In genomic region chr6:30556964-30557682, GRCh38 we compare ENCODE assay signal across 8 cellular contexts. TPM values are rescaled to one million over a fixed set of nuclear protein-coding genes. Genes with fewer than 3 reads are reported as not detected.
A peak's percentile ranks its signal among the peaks of the same experiment; 100 is the strongest.
DNase-seq lines count a peak whose midpoint lies in the region; ATAC-seq, FAIRE-seq and TF ChIP-seq lines count a peak whose summit lies in the region.

PRR3 (plus strand) TSS chr6:30557295; CDS start chr6:30557345, 50 bp downstream.

- H3K9me3 ChIP-seq in adipocyte (ENCODE audit: control insufficient read depth, low read length): no peaks in the 10 kb centered on the region
- no peaks in the 10 kb centered on the region for H3K9me3 ChIP-seq in prostate gland
- no peaks in the 10 kb centered on the region for H3K9me3 ChIP-seq in vagina

- FAIRE-seq in GM12892 (lab: Jason Lieb, UNC): peak; percentile 78

- intact Hi-C loops in left cardiac atrium (cut with DNase I): no loop called here
- intact Hi-C loops in prostate gland (cut with DNase I): loop anchor here (5.0 kb wide), 1 partner anchor 165 kb away; the partner anchor contains the start of gene TUBB
- intact Hi-C loops in vagina (cut with DNase I): no loop called here

- peak within 1 kb of the TSS; percentile 100 for H3K4me3 ChIP-seq in adipocyte (ENCODE audit: low read length)
- peak within 1 kb of the TSS; percentile 87 to 94 for H3K4me3 ChIP-seq in prostate gland
- H3K4me3 ChIP-seq in vagina: peak within 1 kb of the TSS; percentile 73 to 76

- WGBS in prostate gland: under 1% methylated on average over 40 of the region's 40 CpGs

- H3K36me3 ChIP-seq in adipocyte (ENCODE audit: control insufficient read depth, insufficient read depth, low read length, severe bottlenecking): peaks cover 30% of the 10 kb centered on the region
- H3K36me3 ChIP-seq in prostate gland: no peaks in the 10 kb centered on the region
- peaks cover 0 to 26% of the 10 kb centered on the region in 2 donors for H3K36me3 ChIP-seq in vagina

- H3K9ac ChIP-seq in adipocyte (ENCODE audit: low read length): peak within 1 kb of the TSS; percentile 98

- peak within 1 kb of the TSS; percentile 97 to 99 for H3K27ac ChIP-seq in prostate gland
- peak within 1 kb of the TSS; percentile 97 for H3K27ac ChIP-seq in vagina

- peak; percentile 61 for ATAC-seq in HG02678 (IDR thresholded peaks at IDR 0.05; ENCODE audit: unreplicated experiment)
- peak; percentile 82 to 84 for ATAC-seq in left cardiac atrium

- peak; percentile 52 for DNase-seq in GM12892 (ENCODE audit: insufficient read length)
- DNase-seq in NCI-H128 (lab: John Stamatoyannopoulos, UW; ENCODE audit: unreplicated experiment): peak; percentile 54
- peak; percentile 73 for DNase-seq in SW480 (ENCODE audit: low spot score)
- DNase-seq in adipocyte (ENCODE audit: low read depth): peak; percentile 93
- DNase-seq in left cardiac atrium: peak; percentile 86
- DNase-seq in prostate gland (ENCODE audit: low spot score): peak; percentile 66
- DNase-seq in vagina (ENCODE audit: extremely low spot score in 2 of 2): peak in 1 of 2 donors; percentile 90

- peak; percentile 68; the same call in 1 of the 2 replicates for TF ChIP-seq POLR2A in GM12892 (IDR thresholded peaks at IDR 0.05; ENCODE audit: low read depth, low read length)
- TF ChIP-seq POLR2A in prostate gland (IDR thresholded peaks at IDR 0.05): no peak
- no peak for TF ChIP-seq POLR2A in vagina (IDR thresholded peaks at IDR 0.05)

- H3K27me3 ChIP-seq in adipocyte (replicated peaks; ENCODE audit: control insufficient read depth, insufficient read depth, low read length): no peaks in the 10 kb centered on the region
- H3K27me3 ChIP-seq in prostate gland (replicated peaks; ENCODE audit: insufficient read depth): no peaks in the 10 kb centered on the region
- no peaks in the 10 kb centered on the region for H3K27me3 ChIP-seq in vagina

- TF ChIP-seq CTCF in prostate gland (IDR thresholded peaks at IDR 0.05): no peak
- TF ChIP-seq CTCF in vagina (IDR thresholded peaks at IDR 0.05): no peak

- peaks cover 24% of the 10 kb centered on the region for H3K4me1 ChIP-seq in adipocyte (ENCODE audit: control insufficient read depth, insufficient read depth, low read length)
- H3K4me1 ChIP-seq in prostate gland (replicated peaks): no peaks in the 10 kb centered on the region
- peaks cover 33% of the 10 kb centered on the region for H3K4me1 ChIP-seq in vagina

RNA-seq across cellular contexts. Expression of gene PRR3, which starts in this region (rescaled TPM):
- polyA plus RNA-seq in GM12892 (2012; ENCODE audit: missing spikeins): 12.4 TPM
- total RNA-seq in left cardiac atrium: 1 to 10 TPM; 4.6 to 5.4 TPM
- 10 to 100 TPM in 1 of 2 donors, 1 to 10 TPM in 1; 8.6 to 11.7 TPM for total RNA-seq in prostate gland
- total RNA-seq in vagina: 5.9 TPM
